ENCODE assay signal across 8 cellular contexts in genomic region chr15:75646944-75647364, GRCh38. TPM values are rescaled to one million over a fixed set of nuclear protein-coding genes. Genes with fewer than 3 reads are reported as not detected.
A peak's percentile ranks its signal among the peaks of the same experiment; 100 is the strongest.
DNase-seq lines count a peak whose midpoint lies in the region; ATAC-seq, FAIRE-seq and TF ChIP-seq lines count a peak whose summit lies in the region.

No MANE protein-coding gene starts in this region.

- peak overlapping the region; percentile 65 to 89 (median 84) for H3K4me3 Mint-ChIP-seq in CD4-positive, CD25-positive, alpha-beta regulatory T cell
- peak overlapping the region; percentile 84 for H3K4me3 Mint-ChIP-seq in astrocyte (ENCODE audit: unreplicated experiment)
- H3K4me3 Mint-ChIP-seq in stimulated activated naive CD8-positive, alpha-beta T cell treated with anti-CD3 and anti-CD28 coated beads, Interleukin-15, Interleukin-2, amounts not matched to agents 100 ng/mL and 50 ng/mL, for 24 hours: peak overlapping the region; percentile 82

- no peaks in the 10 kb centered on the region for H3K9me3 Mint-ChIP-seq in CD4-positive, CD25-positive, alpha-beta regulatory T cell
- H3K9me3 Mint-ChIP-seq in astrocyte (ENCODE audit: unreplicated experiment): no peaks in the 10 kb centered on the region
- H3K9me3 Mint-ChIP-seq in stimulated activated naive CD8-positive, alpha-beta T cell treated with anti-CD3 and anti-CD28 coated beads, Interleukin-15, Interleukin-2, amounts not matched to agents 100 ng/mL and 50 ng/mL, for 24 hours: no peaks in the 10 kb centered on the region

- TF ChIP-seq POLR2A in GM12891 (IDR thresholded peaks at IDR 0.05; ENCODE audit: low read depth, low read length): no peak

- H3K27ac ChIP-seq in CD4-positive, CD25-positive, alpha-beta regulatory T cell (ENCODE audit: insufficient read depth, low read length, poor library complexity, severe bottlenecking): peak overlapping the region; percentile 47
- H3K27ac ChIP-seq in astrocyte (ENCODE audit: low read depth, low read length): peak overlapping the region; percentile 94

- no peak for FAIRE-seq in astrocyte (lab: Jason Lieb, UNC)
- no peak for FAIRE-seq in GM12891 (lab: Jason Lieb, UNC)

- no peaks in the 10 kb centered on the region for H3K27me3 Mint-ChIP-seq in CD4-positive, CD25-positive, alpha-beta regulatory T cell
- H3K27me3 Mint-ChIP-seq in astrocyte (ENCODE audit: low read depth, unreplicated experiment): no peaks in the 10 kb centered on the region
- H3K27me3 Mint-ChIP-seq in stimulated activated naive CD8-positive, alpha-beta T cell treated with anti-CD3 and anti-CD28 coated beads, Interleukin-15, Interleukin-2, amounts not matched to agents 100 ng/mL and 50 ng/mL, for 24 hours: peaks cover 9% of the 10 kb centered on the region

- peak overlapping the region; percentile 69 to 82 (median 79) for H3K27ac Mint-ChIP-seq in CD4-positive, CD25-positive, alpha-beta regulatory T cell
- H3K27ac Mint-ChIP-seq in astrocyte (ENCODE audit: unreplicated experiment): peak overlapping the region; percentile 80
- H3K27ac Mint-ChIP-seq in stimulated activated naive CD8-positive, alpha-beta T cell treated with anti-CD3 and anti-CD28 coated beads, Interleukin-15, Interleukin-2, amounts not matched to agents 100 ng/mL and 50 ng/mL, for 24 hours: peak overlapping the region; percentile 59

- H3K79me2 ChIP-seq in astrocyte (ENCODE audit: insufficient read depth, low read length): peaks cover 52% of the 10 kb centered on the region

- TF ChIP-seq CTCF in astrocyte (IDR thresholded peaks at IDR 0.05; ENCODE audit: insufficient read depth, low read depth, low read length): no peak
- TF ChIP-seq CTCF in kidney epithelial cell (IDR thresholded peaks at IDR 0.05; ENCODE audit: insufficient read depth, low read length, poor library complexity, severe bottlenecking): no peak

- peak overlapping the region; percentile 98 for H3K9ac ChIP-seq in astrocyte (ENCODE audit: low read length)

- no peak for ATAC-seq in CD4-positive, CD25-positive, alpha-beta regulatory T cell (ENCODE audit: low read depth in 2 of 2)
- no peak for ATAC-seq in HG03565 (IDR thresholded peaks at IDR 0.05; ENCODE audit: unreplicated experiment)
- ATAC-seq in GM19452 (IDR thresholded peaks at IDR 0.05; ENCODE audit: unreplicated experiment): no peak

- H4K20me1 ChIP-seq in astrocyte (ENCODE audit: insufficient read depth, low read length): peaks cover 34% of the 10 kb centered on the region

- H2AFZ ChIP-seq in astrocyte (ENCODE audit: low read depth, low read length): peak overlapping the region; percentile 78

- peaks cover 3% of the 10 kb centered on the region for H3K27me3 ChIP-seq in CD4-positive, CD25-positive, alpha-beta regulatory T cell (ENCODE audit: control insufficient read depth, insufficient read depth, low read length)
- no peaks in the 10 kb centered on the region for H3K27me3 ChIP-seq in astrocyte (ENCODE audit: insufficient read depth, low read length)
- H3K27me3 ChIP-seq in kidney epithelial cell (ENCODE audit: control insufficient read depth, insufficient read depth, low read length): no peaks in the 10 kb centered on the region

- H3K4me1 Mint-ChIP-seq in CD4-positive, CD25-positive, alpha-beta regulatory T cell: peaks cover 0 to 49% (median 33%) of the 10 kb centered on the region in 4 donors
- H3K4me1 Mint-ChIP-seq in astrocyte (ENCODE audit: low read depth, unreplicated experiment): peaks cover 43% of the 10 kb centered on the region
- H3K4me1 Mint-ChIP-seq in stimulated activated naive CD8-positive, alpha-beta T cell treated with anti-CD3 and anti-CD28 coated beads, Interleukin-15, Interleukin-2, amounts not matched to agents 100 ng/mL and 50 ng/mL, for 24 hours (ENCODE audit: low read depth): peaks cover 33% of the 10 kb centered on the region

- H3K9me3 ChIP-seq in CD4-positive, CD25-positive, alpha-beta regulatory T cell (ENCODE audit: control insufficient read depth in 2 of 2, low read length in 2 of 2): no peaks in the 10 kb centered on the region
- H3K9me3 ChIP-seq in astrocyte (ENCODE audit: insufficient read depth, low read depth, low read length): no peaks in the 10 kb centered on the region

- no peaks in the 10 kb centered on the region for H3K36me3 Mint-ChIP-seq in CD4-positive, CD25-positive, alpha-beta regulatory T cell
- peaks cover 19% of the 10 kb centered on the region for H3K36me3 Mint-ChIP-seq in astrocyte (ENCODE audit: low read depth, unreplicated experiment)
- no peaks in the 10 kb centered on the region for H3K36me3 Mint-ChIP-seq in stimulated activated naive CD8-positive, alpha-beta T cell treated with anti-CD3 and anti-CD28 coated beads, Interleukin-15, Interleukin-2, amounts not matched to agents 100 ng/mL and 50 ng/mL, for 24 hours (ENCODE audit: low read depth)

- H3K36me3 ChIP-seq in CD4-positive, CD25-positive, alpha-beta regulatory T cell (ENCODE audit: control insufficient read depth, insufficient read depth, low read length): no peaks in the 10 kb centered on the region
- H3K36me3 ChIP-seq in astrocyte (ENCODE audit: insufficient read depth, low read length): no peaks in the 10 kb centered on the region
- H3K36me3 ChIP-seq in kidney epithelial cell (ENCODE audit: control insufficient read depth, insufficient read depth, low read length): no peaks in the 10 kb centered on the region

- H3K4me1 ChIP-seq in CD4-positive, CD25-positive, alpha-beta regulatory T cell (ENCODE audit: control insufficient read depth, insufficient read depth, low read length, poor library complexity, severe bottlenecking): peaks cover 28% of the 10 kb centered on the region
- H3K4me1 ChIP-seq in astrocyte (ENCODE audit: insufficient read depth, low read length): peaks cover 47% of the 10 kb centered on the region

- peak overlapping the region; percentile 75 for H3K4me3 ChIP-seq in CD4-positive, CD25-positive, alpha-beta regulatory T cell (ENCODE audit: low read depth, low read length)
- H3K4me3 ChIP-seq in astrocyte (ENCODE audit: insufficient read depth, low read depth, low read length) (peak overlapping the region; percentile 92), kidney epithelial cell (ENCODE audit: low read depth, low read length) (peak overlapping the region; percentile 85)

- H3K4me2 ChIP-seq in astrocyte (ENCODE audit: low read length): peak overlapping the region; percentile 96

- peak in 1 of 3 donors; percentile 15 for DNase-seq in CD4-positive, CD25-positive, alpha-beta regulatory T cell
- DNase-seq in HuH-7.5 (ENCODE audit: low spot score) (peak; percentile 67), astrocyte (ENCODE audit: low read depth) (no peak), kidney epithelial cell (ENCODE audit: low read depth) (no peak), GM12891 (ENCODE audit: insufficient read length, low spot score) (no peak)

TF ChIP-seq in GM12891, 5 proteins besides CTCF, POLR2A, EP300 and RAD21:
- TF ChIP-seq PAX5 (IDR thresholded peaks at IDR 0.05; ENCODE audit: insufficient read depth, low read length, severe bottlenecking): no peak
- TF ChIP-seq POLR2AphosphoS5 (IDR thresholded peaks at IDR 0.05; ENCODE audit: low read depth, low read length): no peak
- TF ChIP-seq SPI1 (IDR thresholded peaks at IDR 0.05; ENCODE audit: low read depth, low read length): no peak
- no peak for TF ChIP-seq POU2F2 (IDR thresholded peaks at IDR 0.05; ENCODE audit: low read depth, low read length)
- no peak for TF ChIP-seq TAF1 (IDR thresholded peaks at IDR 0.05; ENCODE audit: low read depth, low read length)

RNA-seq across cellular contexts. Expression of gene SNX33, which starts 0.8 kb away (rescaled TPM):
- 2.1 TPM for total RNA-seq in CD4-positive, CD25-positive, alpha-beta regulatory T cell
- polyA plus RNA-seq in CD4-positive, CD25-positive, alpha-beta regulatory T cell: 1 to 10 TPM in 1 of 4 donors, under 1 TPM in 3; 0.03 to 1.0 (median 0.53) TPM
- 22.3 and 25.6 TPM in 2 replicates for total RNA-seq in astrocyte
- 23.4 and 25.7 TPM in 2 replicates for total RNA-seq in kidney epithelial cell
- 0.32 TPM for polyA plus RNA-seq in GM12891 (2012; ENCODE audit: low read depth, missing spikeins)

RNA-seq across cellular contexts. Expression of gene IMP3, which starts 6.9 kb away (rescaled TPM):
- 40.5 TPM for total RNA-seq in CD4-positive, CD25-positive, alpha-beta regulatory T cell
- polyA plus RNA-seq in CD4-positive, CD25-positive, alpha-beta regulatory T cell: 100 to 1,000 TPM; 216 to 303 (median 283) TPM
- total RNA-seq in astrocyte (43.9 and 48.4 TPM in 2 replicates), kidney epithelial cell (95.9 and 97.7 TPM in 2 replicates)
- 62.4 TPM for polyA plus RNA-seq in GM12891 (2012; ENCODE audit: low read depth, missing spikeins)

RNA-seq across cellular contexts. Expression of gene SNUPN, which starts 21.4 kb away (rescaled TPM):
- total RNA-seq in CD4-positive, CD25-positive, alpha-beta regulatory T cell: 13.8 TPM
- 10 to 100 TPM; 26.4 to 36.9 (median 31.1) TPM for polyA plus RNA-seq in CD4-positive, CD25-positive, alpha-beta regulatory T cell
- total RNA-seq in astrocyte: 15.9 and 17.0 TPM in 2 replicates
- total RNA-seq in kidney epithelial cell: 17.4 and 21.3 TPM in 2 replicates
- polyA plus RNA-seq in GM12891 (2012; ENCODE audit: low read depth, missing spikeins): 19.9 TPM
